ENCODE assay signal across 1 cellular context in genomic region chr19:33813391-33814101, GRCh38.
TF ChIP-seq lines count a peak whose summit lies in the region.

No MANE protein-coding gene starts in this region.

TF ChIP-seq in HepG2, 621 proteins besides CTCF, POLR2A, EP300 and RAD21 (continued from another document):
- no peak for TF ChIP-seq ZBTB46 (CRISPR knock-in tag; IDR thresholded peaks at IDR 0.05; ENCODE audit: borderline replicate concordance)
- TF ChIP-seq ZNF333 (CRISPR knock-in tag; IDR thresholded peaks at IDR 0.05; ENCODE audit: borderline replicate concordance): no peak
- TF ChIP-seq ZNF619 (CRISPR knock-in tag; IDR thresholded peaks at IDR 0.05): no peak
- no peak for TF ChIP-seq HES4 (CRISPR knock-in tag; IDR thresholded peaks at IDR 0.05; ENCODE audit: borderline replicate concordance)
- no peak for TF ChIP-seq AKAP8 (CRISPR knock-in tag; IDR thresholded peaks at IDR 0.05)
- TF ChIP-seq DMAP1 (CRISPR knock-in tag; IDR thresholded peaks at IDR 0.05): no peak
- TF ChIP-seq SNAPC2 (CRISPR knock-in tag; IDR thresholded peaks at IDR 0.05): no peak
- TF ChIP-seq PAF1 (CRISPR knock-in tag; IDR thresholded peaks at IDR 0.05): no peak
- TF ChIP-seq NFAT5 (CRISPR knock-in tag; IDR thresholded peaks at IDR 0.05): no peak
- TF ChIP-seq ZBTB21 (CRISPR knock-in tag; IDR thresholded peaks at IDR 0.05): no peak
